In the genomic region with DNA sequence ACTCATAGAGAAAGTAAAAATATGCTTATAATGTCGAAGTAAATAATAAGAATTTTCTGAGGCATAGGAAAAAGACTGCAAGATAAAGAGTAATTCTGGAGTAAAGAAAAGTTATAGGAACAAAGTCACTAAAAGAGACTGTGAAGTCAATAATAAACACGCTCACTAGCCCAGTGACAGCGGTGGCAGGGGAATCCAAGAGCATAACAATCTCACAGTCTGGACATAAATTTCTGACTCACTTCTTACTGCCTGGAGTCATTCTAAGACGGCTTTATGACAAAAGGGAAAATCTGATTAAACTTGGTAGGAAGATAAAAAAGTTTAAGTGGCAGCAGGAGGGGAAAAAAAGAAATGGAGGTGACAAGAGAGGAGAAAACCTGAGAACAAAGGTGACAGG, we compare ENCODE assay signal across 18 cellular contexts. TPM values are rescaled to one million over a fixed set of nuclear protein-coding genes. Genes with fewer than 3 reads are reported as not detected.
"Had no signal": no experiment of that assay in that cellular context is flagged by ENCODE, and none has a peak within 500 bp of the region (broad histone marks: within the 10 kb centered on the region; RNA-seq: fewer than 3 reads in every experiment).

No MANE protein-coding gene starts in this region.

- H3K27me3 Mint-ChIP-seq: activated naive CD8-positive, alpha-beta T cell treated with anti-CD3 and anti-CD28 coated beads, Interleukin-2, amount 10 ng/mL, durations not matched to agents 7 days and 5 days had no signal

- H3K9me3 ChIP-seq: esophagus squamous epithelium, heart right ventricle, ovary, psoas muscle, tibial artery had no signal

- H3K36me3 ChIP-seq: esophagus squamous epithelium, heart right ventricle, ovary, tibial artery had no signal

- H3K36me3 Mint-ChIP-seq: activated naive CD8-positive, alpha-beta T cell treated with anti-CD3 and anti-CD28 coated beads, Interleukin-2, amount 10 ng/mL, durations not matched to agents 7 days and 5 days; brain; T-cell had no signal

- H3K27ac Mint-ChIP-seq: activated naive CD8-positive, alpha-beta T cell treated with anti-CD3 and anti-CD28 coated beads, Interleukin-2, amount 10 ng/mL, durations not matched to agents 7 days and 5 days; activated T-helper 2 cell treated with anti-CD3 and anti-CD28 coated beads, Interferon-gamma antibody, Interleukin-2, Interleukin-4, amounts not matched to agents 10 μg/mL and 5 μg/mL and 100 μg/mL, durations not matched to agents 14 hours and 24 hours and 36 hours; brain; effector memory CD8-positive, alpha-beta T cell; T-cell had no signal

- H3K4me1 Mint-ChIP-seq: activated naive CD8-positive, alpha-beta T cell treated with anti-CD3 and anti-CD28 coated beads, Interleukin-2, amount 10 ng/mL, durations not matched to agents 7 days and 5 days had no signal

- H3K4me1 ChIP-seq: heart right ventricle, psoas muscle, tibial artery had no signal

- DNase-seq: activated CD8-positive, alpha-beta memory T cell treated with anti-CD3 and anti-CD28 coated beads, Interleukin-2, amount 50 U/mL, for 4 hours; activated naive CD8-positive, alpha-beta T cell treated with anti-CD3 and anti-CD28 coated beads, Interleukin-2, amount 10 ng/mL, durations not matched to agents 7 days and 5 days; caudate nucleus; effector memory CD8-positive, alpha-beta T cell; esophagus squamous epithelium; heart right ventricle; left ventricle myocardium superior; ovary; psoas muscle; right cardiac atrium; stimulated activated naive CD4-positive, alpha-beta T cell; substantia nigra; T-cell; T-helper 9 cell; tibial artery had no signal

- H3K4me3 ChIP-seq: esophagus squamous epithelium, heart right ventricle, ovary, psoas muscle, tibial artery had no signal

- H3K27ac ChIP-seq: esophagus squamous epithelium, heart right ventricle, ovary, psoas muscle, tibial artery had no signal

- H3K9me3 Mint-ChIP-seq: activated T-helper 2 cell treated with anti-CD3 and anti-CD28 coated beads, Interferon-gamma antibody, Interleukin-2, Interleukin-4, amounts not matched to agents 10 μg/mL and 5 μg/mL and 100 μg/mL, durations not matched to agents 14 hours and 24 hours and 36 hours; neural crest cell; T-cell had no signal

- H3K27me3 ChIP-seq: esophagus squamous epithelium, ovary, tibial artery had no signal

- H3K4me3 Mint-ChIP-seq: activated naive CD8-positive, alpha-beta T cell treated with anti-CD3 and anti-CD28 coated beads, Interleukin-2, amount 10 ng/mL, durations not matched to agents 7 days and 5 days; brain; effector memory CD8-positive, alpha-beta T cell; neural crest cell; T-cell had no signal

RNA-seq across cellular contexts. Expression of a gene that starts 56.4 kb away (rescaled TPM):
- total RNA-seq: activated T-helper 2 cell treated with anti-CD3 and anti-CD28 coated beads, Interferon-gamma antibody, Interleukin-2, Interleukin-4, amounts not matched to agents 10 μg/mL and 5 μg/mL and 100 μg/mL, durations not matched to agents 14 hours and 24 hours and 36 hours had no signal
